In the genomic region with DNA sequence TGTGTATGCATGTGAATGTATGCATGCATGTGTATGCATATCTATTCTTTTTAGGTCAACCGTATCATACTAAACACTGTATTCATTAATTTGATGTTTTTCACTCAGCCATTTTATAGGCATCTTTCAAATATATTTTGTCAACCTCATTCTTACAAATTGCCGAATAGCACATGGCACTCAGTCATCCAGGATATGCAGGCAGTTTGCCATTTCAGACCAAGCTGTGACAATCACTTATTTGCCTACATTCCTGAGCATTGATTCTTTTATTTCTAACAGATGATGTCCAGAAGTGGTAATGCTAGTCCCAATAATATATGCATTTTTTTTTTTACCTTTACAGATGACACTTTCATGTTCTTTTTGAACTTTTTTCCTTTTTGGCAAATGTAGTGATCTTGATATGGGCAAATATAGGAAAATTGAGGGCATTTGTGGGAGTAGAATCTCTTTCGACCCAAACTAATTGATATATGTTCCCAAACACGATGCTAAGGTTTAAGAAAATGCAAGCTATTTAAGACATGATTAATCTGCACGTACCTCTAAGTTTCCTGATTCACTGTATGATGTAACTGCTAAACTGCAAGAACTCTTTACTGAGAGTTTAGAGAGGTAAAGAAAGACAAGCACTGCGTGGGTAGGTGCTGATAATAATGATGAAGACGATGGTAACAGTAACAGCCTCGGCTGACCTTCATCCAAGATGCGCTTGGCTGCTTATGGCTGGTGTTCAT, we compare ENCODE assay signal across 19 cellular contexts.
"Had no signal": no experiment of that assay in that cellular context is flagged by ENCODE, and none has a peak within 500 bp of the region (broad histone marks: within the 10 kb centered on the region; RNA-seq: fewer than 3 reads in every experiment).

No MANE protein-coding gene starts in this region.

- H3K36me3 ChIP-seq: colonic mucosa, heart right ventricle, suprapubic skin, transverse colon, vagina had no signal

- H3K27ac Mint-ChIP-seq: activated CD4-positive, alpha-beta memory T cell treated with anti-CD3 and anti-CD28 coated beads, Interleukin-2, amount 10 ng/mL, durations not matched to agents 7 days and 5 days; activated CD8-positive, alpha-beta memory T cell treated with anti-CD3 and anti-CD28 coated beads, Interleukin-2, amount 10 ng/mL, durations not matched to agents 7 days and 5 days; activated naive CD8-positive, alpha-beta T cell treated with anti-CD3 and anti-CD28 coated beads for 36 hours; brain; memory B cell; stimulated activated naive CD8-positive, alpha-beta T cell treated with anti-CD3 and anti-CD28 coated beads, Interleukin-15, Interleukin-2, amounts not matched to agents 100 ng/mL and 50 ng/mL, for 24 hours had no signal

- ATAC-seq: activated CD8-positive, alpha-beta memory T cell treated with anti-CD3 and anti-CD28 coated beads, Interleukin-2, amount 10 ng/mL, durations not matched to agents 7 days and 5 days had no signal

- H3K4me1 ChIP-seq: colonic mucosa, transverse colon, vagina had no signal

- H3K27me3 ChIP-seq: colonic mucosa, heart right ventricle, suprapubic skin, transverse colon, vagina had no signal

- H3K9me3 Mint-ChIP-seq: activated CD4-positive, alpha-beta memory T cell treated with anti-CD3 and anti-CD28 coated beads, Interleukin-2, amount 10 ng/mL, durations not matched to agents 7 days and 5 days; activated naive CD8-positive, alpha-beta T cell treated with anti-CD3 and anti-CD28 coated beads for 36 hours; stimulated activated naive CD8-positive, alpha-beta T cell treated with anti-CD3 and anti-CD28 coated beads, Interleukin-15, Interleukin-2, amounts not matched to agents 100 ng/mL and 50 ng/mL, for 24 hours had no signal

- H3K27ac ChIP-seq: colonic mucosa, heart right ventricle, suprapubic skin, transverse colon, vagina had no signal

- H3K27me3 Mint-ChIP-seq: brain had no signal

- H3K9me3 ChIP-seq: colonic mucosa, heart right ventricle, suprapubic skin, transverse colon, vagina had no signal

- DNase-seq: activated CD4-positive, alpha-beta memory T cell treated with anti-CD3 and anti-CD28 coated beads, Interleukin-2, amount 10 ng/mL, durations not matched to agents 7 days and 5 days; activated CD4-positive, alpha-beta T cell treated with anti-CD3 and anti-CD28 coated beads for 48 hours; activated CD4-positive, CD25-positive, alpha-beta regulatory T cell; activated CD8-positive, alpha-beta memory T cell treated with anti-CD3 and anti-CD28 coated beads, Interleukin-2, amount 10 ng/mL, durations not matched to agents 7 days and 5 days; activated naive CD4-positive, alpha-beta T cell; activated naive CD8-positive, alpha-beta T cell treated with anti-CD3 and anti-CD28 coated beads for 36 hours; colonic mucosa; erythroblast; heart right ventricle; occipital lobe; posterior cingulate gyrus; stimulated activated CD4-positive, alpha-beta T cell treated with anti-CD3 and anti-CD28 coated beads, Interleukin-12 subunit alpha, Interleukin-12 subunit beta, amount 100 ng/mL, for 4 hours; stimulated activated CD4-positive, alpha-beta T cell treated with anti-CD3 and anti-CD28 coated beads, Interleukin-2, amount 100 ng/mL, for 24 hours; transverse colon had no signal

- H3K4me1 Mint-ChIP-seq: activated CD4-positive, alpha-beta memory T cell treated with anti-CD3 and anti-CD28 coated beads, Interleukin-2, amount 10 ng/mL, durations not matched to agents 7 days and 5 days; activated CD8-positive, alpha-beta memory T cell treated with anti-CD3 and anti-CD28 coated beads, Interleukin-2, amount 10 ng/mL, durations not matched to agents 7 days and 5 days; activated naive CD8-positive, alpha-beta T cell treated with anti-CD3 and anti-CD28 coated beads for 36 hours had no signal

- H3K4me3 ChIP-seq: colonic mucosa, heart right ventricle, suprapubic skin, transverse colon, vagina had no signal

- H3K36me3 Mint-ChIP-seq: activated CD8-positive, alpha-beta memory T cell treated with anti-CD3 and anti-CD28 coated beads, Interleukin-2, amount 10 ng/mL, durations not matched to agents 7 days and 5 days; activated naive CD8-positive, alpha-beta T cell treated with anti-CD3 and anti-CD28 coated beads for 36 hours; brain; memory B cell had no signal

- H3K4me3 Mint-ChIP-seq: activated CD4-positive, alpha-beta memory T cell treated with anti-CD3 and anti-CD28 coated beads, Interleukin-2, amount 10 ng/mL, durations not matched to agents 7 days and 5 days; activated CD8-positive, alpha-beta memory T cell treated with anti-CD3 and anti-CD28 coated beads, Interleukin-2, amount 10 ng/mL, durations not matched to agents 7 days and 5 days; activated naive CD8-positive, alpha-beta T cell treated with anti-CD3 and anti-CD28 coated beads for 36 hours; brain; memory B cell; stimulated activated naive CD8-positive, alpha-beta T cell treated with anti-CD3 and anti-CD28 coated beads, Interleukin-15, Interleukin-2, amounts not matched to agents 100 ng/mL and 50 ng/mL, for 24 hours had no signal
